In genomic region chr2:29159125-29159524, GRCh38 we compare ENCODE assay signal across 19 cellular contexts.
"Had no signal": no experiment of that assay in that cellular context is flagged by ENCODE, and none has a peak within 500 bp of the region (broad histone marks: within the 10 kb centered on the region; RNA-seq: fewer than 3 reads in every experiment).

No MANE protein-coding gene starts in this region.

- H3K9me3 ChIP-seq: adrenal gland, esophagus squamous epithelium, sigmoid colon, testis, upper lobe of left lung had no signal

- H3K36me3 Mint-ChIP-seq: WTC11 had no signal

- ATAC-seq: activated T-cell treated with anti-CD3 and anti-CD28 coated beads, Interleukin-2, amount 50 U/mL, for 4 hours; effector memory CD8-positive, alpha-beta T cell; left ventricle myocardium superior; stimulated activated memory B cell treated with anti-CD40 and anti-IgM and Interleukin-4, amounts not matched to agents 10 μg/mL and 1 μg/mL and 100 μg/mL, for 72 hours; WTC11 had no signal

- H3K27ac Mint-ChIP-seq: immature natural killer cell; memory B cell; stimulated activated memory B cell treated with anti-CD40 and anti-IgM and Interleukin-4, amounts not matched to agents 10 μg/mL and 1 μg/mL and 100 μg/mL, for 72 hours; WTC11 had no signal

- H3K27ac ChIP-seq: adrenal gland, esophagus squamous epithelium, sigmoid colon, testis, upper lobe of left lung had no signal

- H3K27me3 Mint-ChIP-seq: effector memory CD8-positive, alpha-beta T cell; memory B cell; stimulated activated memory B cell treated with anti-CD40 and anti-IgM and Interleukin-4, amounts not matched to agents 10 μg/mL and 1 μg/mL and 100 μg/mL, for 72 hours had no signal

- H3K4me3 Mint-ChIP-seq: activated T-cell treated with anti-CD3 and anti-CD28 coated beads, Interleukin-2, amount 50 U/mL, for 4 hours; effector memory CD8-positive, alpha-beta T cell; immature natural killer cell; memory B cell; stimulated activated memory B cell treated with anti-CD40 and anti-IgM and Interleukin-4, amounts not matched to agents 10 μg/mL and 1 μg/mL and 100 μg/mL, for 72 hours; WTC11 had no signal

- H3K4me1 ChIP-seq: adrenal gland, esophagus squamous epithelium, testis, upper lobe of left lung had no signal

- H3K9me3 Mint-ChIP-seq: activated T-cell treated with anti-CD3 and anti-CD28 coated beads, Interleukin-2, amount 50 U/mL, for 4 hours; effector memory CD8-positive, alpha-beta T cell; immature natural killer cell; memory B cell; stimulated activated memory B cell treated with anti-CD40 and anti-IgM and Interleukin-4, amounts not matched to agents 10 μg/mL and 1 μg/mL and 100 μg/mL, for 72 hours; WTC11 had no signal

- DNase-seq: activated CD4-positive, alpha-beta T cell treated with anti-CD3 and anti-CD28 coated beads for 48 hours; activated CD8-positive, alpha-beta memory T cell treated with anti-CD3 and anti-CD28 coated beads, Interleukin-2, amount 50 U/mL, for 4 hours; activated naive CD4-positive, alpha-beta T cell treated with anti-CD3 and anti-CD28 coated beads, Interleukin-2, amount 50 U/mL, for 16 hours; activated T-cell treated with anti-CD3 and anti-CD28 coated beads, Interleukin-2, amount 50 U/mL, for 4 hours; adrenal gland; effector memory CD8-positive, alpha-beta T cell; esophagus squamous epithelium; immature natural killer cell; kidney glomerular epithelial cell; left ventricle myocardium superior; occipital lobe; posterior cingulate gyrus; sigmoid colon; stimulated activated CD4-positive, alpha-beta T cell treated with anti-CD3 and anti-CD28 coated beads, Interleukin-4, amount 100 ng/mL, for 24 hours; testis; upper lobe of left lung had no signal

- H3K27me3 ChIP-seq: adrenal gland, esophagus squamous epithelium, sigmoid colon, testis, upper lobe of left lung had no signal

- H3K4me3 ChIP-seq: adrenal gland, esophagus squamous epithelium, sigmoid colon, testis, upper lobe of left lung had no signal
